ENCODE assay signal across 1 cellular context in the genomic region with DNA sequence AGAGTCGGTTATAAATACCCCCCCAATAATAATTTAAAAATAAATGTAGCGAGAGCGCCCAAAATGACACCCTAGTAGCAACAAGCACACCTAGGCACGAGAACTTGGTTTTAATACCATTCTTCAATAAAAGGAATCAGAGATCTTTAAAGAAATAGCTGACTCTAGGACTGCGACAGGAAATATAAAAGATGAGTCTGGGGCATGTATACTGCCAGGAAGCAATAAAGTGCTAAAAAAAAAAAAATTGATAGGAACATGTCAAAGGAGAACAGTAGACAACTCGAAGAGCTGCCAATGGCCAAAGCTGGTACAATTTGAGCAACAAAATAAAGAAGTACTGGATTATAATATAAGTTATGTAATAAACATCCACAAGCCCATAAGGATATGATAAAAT.
TF ChIP-seq lines count a peak whose summit lies in the region.

No MANE protein-coding gene starts in this region.

TF ChIP-seq in A549, 52 proteins besides CTCF, POLR2A, EP300 and RAD21 (continued from another document):
- TF ChIP-seq, protein P1, sequence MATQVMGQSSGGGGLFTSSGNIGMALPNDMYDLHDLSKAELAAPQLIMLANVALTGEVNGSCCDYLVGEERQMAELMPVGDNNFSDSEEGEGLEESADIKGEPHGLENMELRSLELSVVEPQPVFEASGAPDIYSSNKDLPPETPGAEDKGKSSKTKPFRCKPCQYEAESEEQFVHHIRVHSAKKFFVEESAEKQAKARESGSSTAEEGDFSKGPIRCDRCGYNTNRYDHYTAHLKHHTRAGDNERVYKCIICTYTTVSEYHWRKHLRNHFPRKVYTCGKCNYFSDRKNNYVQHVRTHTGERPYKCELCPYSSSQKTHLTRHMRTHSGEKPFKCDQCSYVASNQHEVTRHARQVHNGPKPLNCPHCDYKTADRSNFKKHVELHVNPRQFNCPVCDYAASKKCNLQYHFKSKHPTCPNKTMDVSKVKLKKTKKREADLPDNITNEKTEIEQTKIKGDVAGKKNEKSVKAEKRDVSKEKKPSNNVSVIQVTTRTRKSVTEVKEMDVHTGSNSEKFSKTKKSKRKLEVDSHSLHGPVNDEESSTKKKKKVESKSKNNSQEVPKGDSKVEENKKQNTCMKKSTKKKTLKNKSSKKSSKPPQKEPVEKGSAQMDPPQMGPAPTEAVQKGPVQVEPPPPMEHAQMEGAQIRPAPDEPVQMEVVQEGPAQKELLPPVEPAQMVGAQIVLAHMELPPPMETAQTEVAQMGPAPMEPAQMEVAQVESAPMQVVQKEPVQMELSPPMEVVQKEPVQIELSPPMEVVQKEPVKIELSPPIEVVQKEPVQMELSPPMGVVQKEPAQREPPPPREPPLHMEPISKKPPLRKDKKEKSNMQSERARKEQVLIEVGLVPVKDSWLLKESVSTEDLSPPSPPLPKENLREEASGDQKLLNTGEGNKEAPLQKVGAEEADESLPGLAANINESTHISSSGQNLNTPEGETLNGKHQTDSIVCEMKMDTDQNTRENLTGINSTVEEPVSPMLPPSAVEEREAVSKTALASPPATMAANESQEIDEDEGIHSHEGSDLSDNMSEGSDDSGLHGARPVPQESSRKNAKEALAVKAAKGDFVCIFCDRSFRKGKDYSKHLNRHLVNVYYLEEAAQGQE (IDR thresholded peaks at IDR 0.05): no peak
- TF ChIP-seq NR3C1 (IDR thresholded peaks at IDR 0.05) (no peak), KDM5A (IDR thresholded peaks at IDR 0.05) (no peak), TP53 (CRISPR knock-in tag; IDR thresholded peaks at IDR 0.05) (no peak), HOXA7 (CRISPR knock-in tag; IDR thresholded peaks at IDR 0.05) (no peak), NPAS2 (CRISPR knock-in tag; IDR thresholded peaks at IDR 0.05; ENCODE audit: borderline replicate concordance) (no peak), FOXS1 (CRISPR knock-in tag; IDR thresholded peaks at IDR 0.05) (no peak), HEYL (CRISPR knock-in tag; IDR thresholded peaks at IDR 0.05) (no peak)
- TF ChIP-seq, protein P2, sequence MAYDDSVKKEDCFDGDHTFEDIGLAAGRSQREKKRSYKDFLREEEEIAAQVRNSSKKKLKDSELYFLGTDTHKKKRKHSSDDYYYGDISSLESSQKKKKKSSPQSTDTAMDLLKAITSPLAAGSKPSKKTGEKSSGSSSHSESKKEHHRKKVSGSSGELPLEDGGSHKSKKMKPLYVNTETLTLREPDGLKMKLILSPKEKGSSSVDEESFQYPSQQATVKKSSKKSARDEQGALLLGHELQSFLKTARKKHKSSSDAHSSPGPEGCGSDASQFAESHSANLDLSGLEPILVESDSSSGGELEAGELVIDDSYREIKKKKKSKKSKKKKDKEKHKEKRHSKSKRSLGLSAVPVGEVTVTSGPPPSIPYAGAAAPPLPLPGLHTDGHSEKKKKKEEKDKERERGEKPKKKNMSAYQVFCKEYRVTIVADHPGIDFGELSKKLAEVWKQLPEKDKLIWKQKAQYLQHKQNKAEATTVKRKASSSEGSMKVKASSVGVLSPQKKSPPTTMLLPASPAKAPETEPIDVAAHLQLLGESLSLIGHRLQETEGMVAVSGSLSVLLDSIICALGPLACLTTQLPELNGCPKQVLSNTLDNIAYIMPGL (CRISPR knock-in tag; IDR thresholded peaks at IDR 0.05; ENCODE audit: borderline replicate concordance): no peak
- TF ChIP-seq, protein P3, sequence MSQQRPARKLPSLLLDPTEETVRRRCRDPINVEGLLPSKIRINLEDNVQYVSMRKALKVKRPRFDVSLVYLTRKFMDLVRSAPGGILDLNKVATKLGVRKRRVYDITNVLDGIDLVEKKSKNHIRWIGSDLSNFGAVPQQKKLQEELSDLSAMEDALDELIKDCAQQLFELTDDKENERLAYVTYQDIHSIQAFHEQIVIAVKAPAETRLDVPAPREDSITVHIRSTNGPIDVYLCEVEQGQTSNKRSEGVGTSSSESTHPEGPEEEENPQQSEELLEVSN (IDR thresholded peaks at IDR 0.05; ENCODE audit: borderline replicate concordance, low read depth): no peak
- TF ChIP-seq, protein P4, sequence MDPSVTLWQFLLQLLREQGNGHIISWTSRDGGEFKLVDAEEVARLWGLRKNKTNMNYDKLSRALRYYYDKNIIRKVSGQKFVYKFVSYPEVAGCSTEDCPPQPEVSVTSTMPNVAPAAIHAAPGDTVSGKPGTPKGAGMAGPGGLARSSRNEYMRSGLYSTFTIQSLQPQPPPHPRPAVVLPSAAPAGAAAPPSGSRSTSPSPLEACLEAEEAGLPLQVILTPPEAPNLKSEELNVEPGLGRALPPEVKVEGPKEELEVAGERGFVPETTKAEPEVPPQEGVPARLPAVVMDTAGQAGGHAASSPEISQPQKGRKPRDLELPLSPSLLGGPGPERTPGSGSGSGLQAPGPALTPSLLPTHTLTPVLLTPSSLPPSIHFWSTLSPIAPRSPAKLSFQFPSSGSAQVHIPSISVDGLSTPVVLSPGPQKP (IDR thresholded peaks at IDR 0.05; ENCODE audit: low read depth, low read length): no peak
